8 cellular contexts compared by ENCODE assay signal in genomic region chr1:182391362-182392044, GRCh38. TPM values are rescaled to one million over a fixed set of nuclear protein-coding genes. Genes with fewer than 3 reads are reported as not detected.
A peak's percentile ranks its signal among the peaks of the same experiment; 100 is the strongest.
DNase-seq lines count a peak whose midpoint lies in the region; ATAC-seq and TF ChIP-seq lines count a peak whose summit lies in the region.

TSS of gene GLUL (minus strand) at chr1:182391790. CDS start at chr1:182388737, 3,053 bp downstream.

- CTCF ChIA-PET in PC-9 (lab: Charles Lee), result interaction anchor here (0.6 to 1.1 kb wide), 7 partner anchors 210 to 391 kb away, joined by 3 to 15 read pairs (median 5); no protein-coding TSS in a partner anchor

- H2AFZ ChIP-seq in PC-9 (peak within 1 kb of the TSS; percentile 85), fibroblast of lung (ENCODE audit: low read length) (peak within 1 kb of the TSS; percentile 66)

- peak within 1 kb of the TSS; percentile 68 for H3K4me3 ChIP-seq in PC-9
- peak within 1 kb of the TSS; percentile 95 to 98 (median 96) for H3K4me3 ChIP-seq in fibroblast of lung (replicated peaks in 1 of 4; ENCODE audit: control extremely low read depth in 1 of 4, insufficient read depth in 1 of 4, low read depth in 3 of 4, low read length in 4 of 4)

- DNase-seq in DMS153 (lab: John Stamatoyannopoulos, UW) (peak; percentile 94), PC-9 (peak; percentile 73 to 89), fibroblast of lung (ENCODE audit: low read depth in 2 of 2) (peak; percentile 89 to 93), naive B cell (peak; percentile 80)
- DNase-seq in activated T-helper 1 cell treated with anti-CD3 and anti-CD28 coated beads, Interleukin-12 subunit alpha, Interleukin-12 subunit beta, Interleukin-2, Interleukin-4 antibody, amounts not matched to agents 30 ng/mL and 10 ng/mL and 1 ng/mL, durations not matched to agents 14 hours and 24 hours and 36 hours (ENCODE audit: low spot score), result peak; percentile 82
- DNase-seq in stimulated activated naive CD4-positive, alpha-beta T cell (lab: John Stamatoyannopoulos, UW), result peak; percentile 40 to 79 (median 56)

- H3K4me2 ChIP-seq in PC-9, result peak within 1 kb of the TSS; percentile 95
- H3K4me2 ChIP-seq in fibroblast of lung (ENCODE audit: extremely low read depth, insufficient read depth, low read length), result peak within 1 kb of the TSS; percentile 71

- BruUV-seq in PC-9 (replicated peaks; lab: Mats Ljungman, UMichigan), result no TSS peak

- H4K20me1 ChIP-seq in PC-9 (ENCODE audit: insufficient read depth) (peaks cover 17% of the 10 kb centered on the region; the same call in 1 of the 2 replicates), fibroblast of lung (ENCODE audit: control insufficient read depth, extremely low read depth, insufficient read depth, low read length) (peaks cover 5% of the 10 kb centered on the region)

- no peak for TF ChIP-seq EP300 in Ishikawa (IDR thresholded peaks at IDR 0.05; ENCODE audit: borderline replicate concordance)

- H3K9ac ChIP-seq in fibroblast of lung (ENCODE audit: insufficient read depth, low read length), result peak within 1 kb of the TSS; percentile 74

- H3K79me2 ChIP-seq in PC-9 (ENCODE audit: low read depth) (peaks cover 34% of the 10 kb centered on the region), fibroblast of lung (ENCODE audit: control insufficient read depth, insufficient read depth, low read length) (peaks cover 36% of the 10 kb centered on the region)

- H3F3A ChIP-seq in PC-9 (ENCODE audit: insufficient read depth, low read depth), result 0 out of 2 replicates have a peak, but pooled peaks cover 3% of the 10 kb centered on the region

- H3K9me3 Mint-ChIP-seq in activated T-helper 1 cell treated with anti-CD3 and anti-CD28 coated beads, Interleukin-12 subunit alpha, Interleukin-12 subunit beta, Interleukin-2, Interleukin-4 antibody, amounts not matched to agents 30 ng/mL and 10 ng/mL and 1 ng/mL, durations not matched to agents 14 hours and 24 hours and 36 hours, result no peaks in the 10 kb centered on the region
- H3K9me3 Mint-ChIP-seq in naive B cell, result no peaks in the 10 kb centered on the region

- H3K9me2 ChIP-seq in PC-9 (ENCODE audit: insufficient read depth), result no peaks in the 10 kb centered on the region

- TF ChIP-seq RAD21 in Ishikawa (IDR thresholded peaks at IDR 0.05; ENCODE audit: low read depth), result no peak; the same call in 1 of the 2 replicates

- peaks cover 12% of the 10 kb centered on the region for H3K27me3 Mint-ChIP-seq in activated T-helper 1 cell treated with anti-CD3 and anti-CD28 coated beads, Interleukin-12 subunit alpha, Interleukin-12 subunit beta, Interleukin-2, Interleukin-4 antibody, amounts not matched to agents 30 ng/mL and 10 ng/mL and 1 ng/mL, durations not matched to agents 14 hours and 24 hours and 36 hours (ENCODE audit: insufficient read depth)
- peaks cover 0 to under 1% (median 0%) of the 10 kb centered on the region in 3 donors for H3K27me3 Mint-ChIP-seq in naive B cell

- POLR2A ChIA-PET in PC-9 (lab: Charles Lee; ENCODE audit: unreplicated experiment), result interaction anchor here (0.6 to 1.3 kb wide), 3 partner anchors 205 to 304 kb away, joined by 3 to 22 read pairs (median 6); no protein-coding TSS in a partner anchor

- H3K4me1 Mint-ChIP-seq in activated T-helper 1 cell treated with anti-CD3 and anti-CD28 coated beads, Interleukin-12 subunit alpha, Interleukin-12 subunit beta, Interleukin-2, Interleukin-4 antibody, amounts not matched to agents 30 ng/mL and 10 ng/mL and 1 ng/mL, durations not matched to agents 14 hours and 24 hours and 36 hours (ENCODE audit: low read depth), result peaks cover 46% of the 10 kb centered on the region
- peaks cover 27 to 28% (median 27%) of the 10 kb centered on the region in 3 donors for H3K4me1 Mint-ChIP-seq in naive B cell

- no peaks in the 10 kb centered on the region for H3K9me3 ChIP-seq in PC-9 (ENCODE audit: insufficient read depth, low read depth)
- no peaks in the 10 kb centered on the region for H3K9me3 ChIP-seq in fibroblast of lung (ENCODE audit: control insufficient read depth, insufficient read depth, low read depth, low read length)

- peak within 1 kb of the TSS; percentile 50; the same call in 1 of the 2 replicates for H3K27ac ChIP-seq in PC-9
- H3K27ac ChIP-seq in fibroblast of lung (ENCODE audit: insufficient read depth, low read length), result peak within 1 kb of the TSS; percentile 86

- peaks cover 37% of the 10 kb centered on the region for H3K36me3 Mint-ChIP-seq in activated T-helper 1 cell treated with anti-CD3 and anti-CD28 coated beads, Interleukin-12 subunit alpha, Interleukin-12 subunit beta, Interleukin-2, Interleukin-4 antibody, amounts not matched to agents 30 ng/mL and 10 ng/mL and 1 ng/mL, durations not matched to agents 14 hours and 24 hours and 36 hours (ENCODE audit: low read depth)
- peaks cover 0 to under 1% of the 10 kb centered on the region in 2 donors for H3K36me3 Mint-ChIP-seq in naive B cell

- H3K36me3 ChIP-seq in PC-9 (ENCODE audit: low read depth) (peaks cover 22% of the 10 kb centered on the region; the same call in 1 of the 2 replicates), fibroblast of lung (ENCODE audit: control insufficient read depth, insufficient read depth, low read length) (peaks cover 5% of the 10 kb centered on the region)

- ATAC-seq in GM21619 (IDR thresholded peaks at IDR 0.05; ENCODE audit: unreplicated experiment) (peak; percentile 69), naive B cell (ENCODE audit: low read depth in 2 of 2) (peak; percentile 79 to 81)

- intact Hi-C loops in PC-9 (cut with micrococcal nuclease; ENCODE audit: unreplicated experiment), result loop anchor here (1.0 kb wide), 5 partner anchors 163 to 303 kb away; no protein-coding TSS in a partner anchor
- intact Hi-C loops in activated T-helper 1 cell treated with anti-CD3 and anti-CD28 coated beads, Interleukin-12 subunit alpha, Interleukin-12 subunit beta, Interleukin-2, Interleukin-4 antibody, amounts not matched to agents 30 ng/mL and 10 ng/mL and 1 ng/mL, durations not matched to agents 14 hours and 24 hours and 36 hours (cut with micrococcal nuclease), result loop anchor here (1.0 to 2.0 kb wide), 3 partner anchors 197 to 362 kb away; partner anchors contain the start of gene RNASEL

- H3K4me3 Mint-ChIP-seq in activated T-helper 1 cell treated with anti-CD3 and anti-CD28 coated beads, Interleukin-12 subunit alpha, Interleukin-12 subunit beta, Interleukin-2, Interleukin-4 antibody, amounts not matched to agents 30 ng/mL and 10 ng/mL and 1 ng/mL, durations not matched to agents 14 hours and 24 hours and 36 hours, result peak within 1 kb of the TSS; percentile 99
- H3K4me3 Mint-ChIP-seq in naive B cell, result peak within 1 kb of the TSS; percentile 94 to 99 (median 98)

- H3K27me3 ChIP-seq in PC-9 (ENCODE audit: insufficient read depth, low read depth), result no peaks in the 10 kb centered on the region
- H3K27me3 ChIP-seq in fibroblast of lung (ENCODE audit: control insufficient read depth, insufficient read depth, low read length), result no peaks in the 10 kb centered on the region

- H3K27ac Mint-ChIP-seq in activated T-helper 1 cell treated with anti-CD3 and anti-CD28 coated beads, Interleukin-12 subunit alpha, Interleukin-12 subunit beta, Interleukin-2, Interleukin-4 antibody, amounts not matched to agents 30 ng/mL and 10 ng/mL and 1 ng/mL, durations not matched to agents 14 hours and 24 hours and 36 hours, result peak within 1 kb of the TSS; percentile 90
- peak within 1 kb of the TSS; percentile 21 to 95 (median 88) for H3K27ac Mint-ChIP-seq in naive B cell

- TF ChIP-seq CTCF in PC-9 (conservative IDR thresholded peaks at IDR 0.05) (no peak; the same call in 1 of the 2 replicates), fibroblast of lung (conservative IDR thresholded peaks at IDR 0.05 in 1 of 2, IDR thresholded peaks at IDR 0.05 in 1 of 2; ENCODE audit: low read depth in 1 of 2, low read length in 2 of 2) (peak in 1 of 2 donors; percentile 17)

- H3K4me1 ChIP-seq in PC-9 (replicated peaks; ENCODE audit: insufficient read depth), result peaks cover 23% of the 10 kb centered on the region
- peaks cover 4% of the 10 kb centered on the region for H3K4me1 ChIP-seq in fibroblast of lung (ENCODE audit: control insufficient read depth, extremely low read depth, insufficient read depth, low read length)

TF ChIP-seq in Ishikawa, 13 proteins besides CTCF, POLR2A, EP300 and RAD21 (continues in another document):
- TF ChIP-seq TEAD4 (IDR thresholded peaks at IDR 0.05), result no peak
- TF ChIP-seq EGR1 (IDR thresholded peaks at IDR 0.05), result no peak
- TF ChIP-seq MAX (IDR thresholded peaks at IDR 0.05), result peak; percentile 77
- TF ChIP-seq NFIC (IDR thresholded peaks at IDR 0.05), result 0 out of 2 replicates have a peak, but pooled peaks have one; percentile 2

RNA-seq across cellular contexts. Expression of gene GLUL, which starts in this region (rescaled TPM):
- total RNA-seq in PC-9 (2021), result 335 and 348 TPM in 2 replicates
- 89.6 and 101 TPM in 2 replicates for total RNA-seq in activated T-helper 1 cell treated with anti-CD3 and anti-CD28 coated beads, Interleukin-12 subunit alpha, Interleukin-12 subunit beta, Interleukin-2, Interleukin-4 antibody, amounts not matched to agents 30 ng/mL and 10 ng/mL and 1 ng/mL, durations not matched to agents 14 hours and 24 hours and 36 hours
- 423 and 523 TPM in 2 replicates for total RNA-seq in fibroblast of lung
- polyA plus RNA-seq in fibroblast of lung, result 187 and 232 TPM in 2 replicates
- polyA plus RNA-seq in fibroblast of lung (2012), result 200 and 218 TPM in 2 replicates
- 354 and 397 TPM in 2 replicates for polyA minus RNA-seq in fibroblast of lung (ENCODE audit: low replicate concordance)
- 10 to 100 TPM; 35.7 to 93.8 (median 65.5) TPM for polyA plus RNA-seq in naive B cell (ENCODE audit: low read depth in 6 of 6)

Comparison
In these comparisons a context has a peak if more than half of its experiments do, and no peak if none do; other contexts are left out.
1. Peak in every context shown above with its lines: DNase-seq, ATAC-seq, H3K4me3 ChIP-seq and H3K27ac ChIP-seq.